8 cellular contexts compared by ENCODE assay signal in genomic region chr2:222862068-222862914, GRCh38. TPM values are rescaled to one million over a fixed set of nuclear protein-coding genes. Genes with fewer than 3 reads are reported as not detected.
DNase-seq lines count a peak whose midpoint lies in the region; ATAC-seq and TF ChIP-seq lines count a peak whose summit lies in the region.

No MANE protein-coding gene starts in this region.

- peaks cover 7% of the 10 kb centered on the region for H3K36me3 ChIP-seq in SJSA1
- no peaks in the 10 kb centered on the region for H3K36me3 ChIP-seq in parathyroid adenoma (ENCODE audit: control insufficient read depth, insufficient read depth, low read length)

- peak overlapping the region; percentile 93 for H3K4me3 ChIP-seq in AG04450 (ENCODE audit: low read depth, low read length)
- peak overlapping the region; percentile 99 for H3K4me3 ChIP-seq in SJSA1
- peak overlapping the region; percentile 99 for H3K4me3 ChIP-seq in fibroblast of villous mesenchyme (ENCODE audit: low read depth, low read length)
- H3K4me3 ChIP-seq in parathyroid adenoma (ENCODE audit: low read depth, low read length) = peak overlapping the region; percentile 82

- TF ChIP-seq CTCF in AG04450 (IDR thresholded peaks at IDR 0.05; ENCODE audit: low read depth, low read length) (peak; percentile 42), GM13977 (IDR thresholded peaks at IDR 0.05; ENCODE audit: extremely low read depth, insufficient read depth, missing control alignments) (peak; percentile 19), fibroblast of villous mesenchyme (IDR thresholded peaks at IDR 0.05; ENCODE audit: insufficient read depth, low read depth, low read length) (peak; percentile 10), parathyroid adenoma (IDR thresholded peaks at IDR 0.05) (peak; percentile 46)

- H3K27ac ChIP-seq in AG04450 (ENCODE audit: low read depth, low read length) = no peak overlapping the region
- H3K27ac ChIP-seq in SJSA1 = no peak overlapping the region
- peak overlapping the region; percentile 95 for H3K27ac ChIP-seq in parathyroid adenoma

- DNase-seq in AG04450 (ENCODE audit: low read depth, low spot score) (no peak), GM13977 (ENCODE audit: low spot score) (no peak), SJSA1 (ENCODE audit: low read depth in 1 of 2, low spot score in 2 of 2) (peak in 1 of 2 experiments; percentile 23), fibroblast of villous mesenchyme (ENCODE audit: low read depth) (peak; percentile 66), NCI-H2029 (lab: John Stamatoyannopoulos, UW) (no peak)

- H2AFZ ChIP-seq in parathyroid adenoma = no peak overlapping the region

- POLR2A ChIA-PET in AG04450 (lab: Yijun Ruan, JAX) = interaction anchor here (0.8 to 1.3 kb wide), 3 partner anchors 18 to 65 kb away, joined by 3 to 9 read pairs (median 3); no protein-coding TSS in a partner anchor

- peaks cover 42% of the 10 kb centered on the region for H3K79me2 ChIP-seq in parathyroid adenoma

- peak overlapping the region; percentile 88 for H3K9ac ChIP-seq in parathyroid adenoma

- H3K27me3 ChIP-seq in AG04450 (ENCODE audit: control insufficient read depth, insufficient read depth, low read length) = no peaks in the 10 kb centered on the region
- no peaks in the 10 kb centered on the region for H3K27me3 ChIP-seq in SJSA1 (replicated peaks)
- no peaks in the 10 kb centered on the region for H3K27me3 ChIP-seq in parathyroid adenoma (ENCODE audit: control insufficient read depth, insufficient read depth, low read length)

- H3K9me3 ChIP-seq in AG04450 (ENCODE audit: control insufficient read depth, insufficient read depth, low read length) (no peaks in the 10 kb centered on the region), SJSA1 (replicated peaks) (peaks cover 5% of the 10 kb centered on the region), parathyroid adenoma (ENCODE audit: control insufficient read depth, low read length) (no peaks in the 10 kb centered on the region)

- H3K4me1 ChIP-seq in SJSA1 (replicated peaks) (peaks cover 47% of the 10 kb centered on the region), parathyroid adenoma (peaks cover 18% of the 10 kb centered on the region)

- CTCF ChIA-PET in AG04450 (lab: Charles Lee) = interaction anchor here (0.5 to 2.8 kb wide), 13 partner anchors 14 to 174 kb away, joined by 3 to 35 read pairs (median 6); no protein-coding TSS in a partner anchor

- no peak for ATAC-seq in GM18861 (IDR thresholded peaks at IDR 0.05; ENCODE audit: unreplicated experiment)
- no peak for ATAC-seq in GM21619 (IDR thresholded peaks at IDR 0.05; ENCODE audit: unreplicated experiment)

- in situ Hi-C loops in GM13977 (cut with MboI; ENCODE audit: low pct_unique_long_range_greater_than_20kb, low sequenced_read_pairs, unreplicated experiment) = no loop called here

- H3K4me2 ChIP-seq in parathyroid adenoma (ENCODE audit: low read length) = peak overlapping the region; percentile 79

RNA-seq across cellular contexts. Expression of gene ACSL3, which starts 1.5 kb away (rescaled TPM):
- 80.9 and 88.9 TPM in 2 replicates for polyA plus RNA-seq in AG04450 (2011; rRNA removed)
- 89.4 and 110 TPM in 2 replicates for polyA minus RNA-seq in AG04450 (2011; rRNA and poly(A)+ RNA removed)
- 70.0 and 100.0 TPM in 2 replicates for total RNA-seq in SJSA1 (2014; rRNA removed; shearing (Covaris generic))
- total RNA-seq in fibroblast of villous mesenchyme = 195 and 207 TPM in 2 replicates
